20 cellular contexts compared by ENCODE assay signal in the genomic region with DNA sequence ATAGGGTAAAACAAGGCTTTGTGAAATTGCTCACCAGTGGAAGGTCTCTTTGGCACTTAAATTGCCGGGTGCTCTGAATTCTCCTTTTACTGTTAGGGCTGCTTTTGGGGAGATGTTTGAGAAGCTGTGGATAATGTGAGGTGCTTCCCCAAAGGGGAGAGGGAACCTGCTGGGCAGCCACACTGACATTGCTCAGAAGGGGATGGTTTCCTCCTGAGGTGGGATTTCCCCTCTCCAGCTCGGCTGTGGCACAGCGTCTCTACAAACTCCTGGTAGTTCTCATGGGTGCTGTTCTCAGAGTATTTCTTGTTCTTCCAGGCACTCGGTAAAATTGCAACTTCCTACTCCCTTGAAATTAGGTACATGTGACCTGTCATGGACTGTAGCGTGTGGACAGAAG.
DNase-seq lines count a peak whose midpoint lies in the region; ATAC-seq, FAIRE-seq and TF ChIP-seq lines count a peak whose summit lies in the region.
"Had no signal": no experiment of that assay in that cellular context is flagged by ENCODE, and none has a peak within 500 bp of the region (broad histone marks: within the 10 kb centered on the region; RNA-seq: fewer than 3 reads in every experiment).

No MANE protein-coding gene starts in this region.

- ATAC-seq in GM18873 (IDR thresholded peaks at IDR 0.05; ENCODE audit: low FRiP score, unreplicated experiment) (peak; percentile 57), HG02852 (IDR thresholded peaks at IDR 0.05; ENCODE audit: unreplicated experiment) (peak; percentile 31), GM19463 (IDR thresholded peaks at IDR 0.05; ENCODE audit: unreplicated experiment) (no peak), GM21737 (IDR thresholded peaks at IDR 0.05; ENCODE audit: unreplicated experiment) (no peak)

- in situ Hi-C loops in G401 (cut with HindIII; ENCODE audit: low sequenced_read_pairs), result no loop called here

- peak; percentile 72 for FAIRE-seq in GM12891 (lab: Jason Lieb, UNC)
- FAIRE-seq: keratinocyte had no signal

- no peak for TF ChIP-seq POLR2A in GM12891 (IDR thresholded peaks at IDR 0.05; ENCODE audit: low read depth, low read length)

- no peak for DNase-seq in GM12891 (ENCODE audit: insufficient read length, low spot score)
- peak; percentile 18 for DNase-seq in islet precursor cell
- no peak for DNase-seq in cerebellar nuclear complex (lab: John Stamatoyannopoulos, UW)
- no peak for DNase-seq in G401 (ENCODE audit: low spot score)
- DNase-seq: activated CD4-positive, alpha-beta T cell treated with anti-CD3 and anti-CD28 coated beads for 48 hours; activated naive CD8-positive, alpha-beta T cell treated with anti-CD3 and anti-CD28 coated beads for 36 hours; activated T-cell treated with anti-CD3 and anti-CD28 coated beads, Interleukin-2, amount 50 U/mL, for 1 hour; foreskin fibroblast; hippocampal formation; NCI-H1694; NCI-H226; NK-92 treated with Interleukin-12 subunit alpha and Interleukin-12 subunit beta, amount 100 ng/mL, for 24 hours; posterior cingulate gyrus; stimulated activated CD4-positive, alpha-beta T cell treated with anti-CD3 and anti-CD28 coated beads, Interleukin-2, amount 100 ng/mL, for 48 hours; uterus had no signal

TF ChIP-seq in GM12891, 5 proteins besides CTCF, POLR2A, EP300 and RAD21:
- TF ChIP-seq TAF1 (IDR thresholded peaks at IDR 0.05; ENCODE audit: low read depth, low read length) (no peak), PAX5 (IDR thresholded peaks at IDR 0.05; ENCODE audit: insufficient read depth, low read length, severe bottlenecking) (no peak), SPI1 (IDR thresholded peaks at IDR 0.05; ENCODE audit: low read depth, low read length) (no peak), POU2F2 (IDR thresholded peaks at IDR 0.05; ENCODE audit: low read depth, low read length) (no peak), POLR2AphosphoS5 (IDR thresholded peaks at IDR 0.05; ENCODE audit: low read depth, low read length) (no peak)

Comparison
In these comparisons a context has a peak if more than half of its experiments do, and no peak if none do; other contexts are left out.
1. ATAC-seq: peak in GM18873 (single experiment) and HG02852 (single experiment); none in GM19463 (single experiment) and GM21737 (single experiment).